15 cellular contexts compared by ENCODE assay signal in genomic region chr5:96066386-96066719, GRCh38.
DNase-seq lines count a peak whose midpoint lies in the region; ATAC-seq, FAIRE-seq and TF ChIP-seq lines count a peak whose summit lies in the region.
"Had no signal": no experiment of that assay in that cellular context is flagged by ENCODE, and none has a peak within 500 bp of the region (broad histone marks: within the 10 kb centered on the region; RNA-seq: fewer than 3 reads in every experiment).

No MANE protein-coding gene starts in this region.

- no peak for ATAC-seq in activated naive CD8-positive, alpha-beta T cell treated with anti-CD3 and anti-CD28 coated beads, Interleukin-2, amount 50 U/mL, for 24 hours
- no peak for ATAC-seq in HG03571 (IDR thresholded peaks at IDR 0.05; ENCODE audit: unreplicated experiment)
- ATAC-seq: left cardiac atrium had no signal

- FAIRE-seq in H54 (lab: Jason Lieb, UNC), result no peak

- no peaks in the 10 kb centered on the region for H3K9me2 ChIP-seq in GM23248 (ENCODE audit: insufficient read depth)

- no peaks in the 10 kb centered on the region for H3K27me3 ChIP-seq in GM23248 (replicated peaks; ENCODE audit: insufficient read depth)
- H3K27me3 ChIP-seq in KMS-11 (ENCODE audit: insufficient read depth, low read depth), result no peaks in the 10 kb centered on the region

- in situ Hi-C loops in GM23248 (cut with MboI), result no loop called here

- H3K4me3 Mint-ChIP-seq in activated naive CD8-positive, alpha-beta T cell treated with anti-CD3 and anti-CD28 coated beads, Interleukin-2, amount 50 U/mL, for 24 hours, result peak overlapping the region; percentile 25
- no peak overlapping the region for H3K4me3 Mint-ChIP-seq in mesothelial cell of epicardium
- H3K4me3 Mint-ChIP-seq: H9 had no signal

- 67 to 79% methylated on average over 1 of the region's 1 CpG for WGBS in GM23248 (ENCODE audit: low coverage in 1 of 2, low lambda C conversion rate in 2 of 2, missing lambda C conversion rate in 2 of 2), 2 experiments

- H3K27ac ChIP-seq in GM23248, result peak overlapping the region; percentile 88
- H3K27ac ChIP-seq in KMS-11, result peak overlapping the region; percentile 36; the same call in 1 of the 2 replicates
- H3K27ac ChIP-seq: C4-2B had no signal

- H2AFZ ChIP-seq in GM23248, result peak overlapping the region; percentile 60
- H2AFZ ChIP-seq in KMS-11 (ENCODE audit: low read depth), result no peak overlapping the region

- no peak for TF ChIP-seq POLR2A in H54 (IDR thresholded peaks at IDR 0.05; ENCODE audit: low read depth, low read length)

- no peaks in the 10 kb centered on the region for H3K27me3 Mint-ChIP-seq in activated naive CD8-positive, alpha-beta T cell treated with anti-CD3 and anti-CD28 coated beads, Interleukin-2, amount 50 U/mL, for 24 hours
- no peaks in the 10 kb centered on the region for H3K27me3 Mint-ChIP-seq in mesothelial cell of epicardium (ENCODE audit: low read depth)

- H3K9ac ChIP-seq in GM23248, result peak overlapping the region; percentile 20; the same call in 1 of the 2 replicates
- H3K9ac ChIP-seq in KMS-11, result no peak overlapping the region

- H3K4me1 Mint-ChIP-seq in activated naive CD8-positive, alpha-beta T cell treated with anti-CD3 and anti-CD28 coated beads, Interleukin-2, amount 50 U/mL, for 24 hours, result peaks cover 71% of the 10 kb centered on the region
- peaks cover 22% of the 10 kb centered on the region for H3K4me1 Mint-ChIP-seq in mesothelial cell of epicardium

- H4K20me1 ChIP-seq in GM23248 (ENCODE audit: insufficient read depth), result no peaks in the 10 kb centered on the region
- H4K20me1 ChIP-seq in KMS-11 (ENCODE audit: insufficient read depth), result no peaks in the 10 kb centered on the region

- H3F3A ChIP-seq in GM23248 (ENCODE audit: insufficient read depth), result peaks cover 22% of the 10 kb centered on the region

- H3K9me3 Mint-ChIP-seq in activated naive CD8-positive, alpha-beta T cell treated with anti-CD3 and anti-CD28 coated beads, Interleukin-2, amount 50 U/mL, for 24 hours, result no peaks in the 10 kb centered on the region
- H3K9me3 Mint-ChIP-seq in mesothelial cell of epicardium, result no peaks in the 10 kb centered on the region
- H3K9me3 Mint-ChIP-seq: H9 had no signal

- peak overlapping the region; percentile 67 for H3K4me2 ChIP-seq in GM23248 (ENCODE audit: unreplicated experiment)
- 0 out of 2 replicates have a peak overlapping the region, but pooled peaks have one; percentile 31 for H3K4me2 ChIP-seq in KMS-11

- no peaks in the 10 kb centered on the region for H3K36me3 Mint-ChIP-seq in activated naive CD8-positive, alpha-beta T cell treated with anti-CD3 and anti-CD28 coated beads, Interleukin-2, amount 50 U/mL, for 24 hours (ENCODE audit: low read depth)
- no peaks in the 10 kb centered on the region for H3K36me3 Mint-ChIP-seq in mesothelial cell of epicardium

- H3K27ac Mint-ChIP-seq in activated naive CD8-positive, alpha-beta T cell treated with anti-CD3 and anti-CD28 coated beads, Interleukin-2, amount 50 U/mL, for 24 hours, result peak overlapping the region; percentile 91
- peak overlapping the region; percentile 66 for H3K27ac Mint-ChIP-seq in mesothelial cell of epicardium

- H3K9me3 ChIP-seq in GM23248 (ENCODE audit: low read depth), result no peaks in the 10 kb centered on the region

- peaks cover 44% of the 10 kb centered on the region for H3K4me1 ChIP-seq in GM23248 (ENCODE audit: insufficient read depth)
- H3K4me1 ChIP-seq in KMS-11 (ENCODE audit: low read depth, poor library complexity, severe bottlenecking), result peaks cover 21% of the 10 kb centered on the region

- H3K79me2 ChIP-seq in GM23248 (ENCODE audit: insufficient read depth) (peaks cover 21% of the 10 kb centered on the region), KMS-11 (ENCODE audit: insufficient read depth, low read depth) (no peaks in the 10 kb centered on the region)

- H3K36me3 ChIP-seq in GM23248 (ENCODE audit: low read depth) (no peaks in the 10 kb centered on the region), KMS-11 (ENCODE audit: insufficient read depth) (no peaks in the 10 kb centered on the region)

- H3K4me3 ChIP-seq in GM23248 (no peak overlapping the region), KMS-11 (IDR thresholded peaks at IDR 0.05; ENCODE audit: insufficient read depth, low read depth, low read length) (no peak overlapping the region)

- TF ChIP-seq CTCF in KMS-11 (conservative IDR thresholded peaks at IDR 0.05; ENCODE audit: low read depth, low read length) (no peak), mesothelial cell of epicardium (IDR thresholded peaks at IDR 0.05; ENCODE audit: unreplicated experiment) (no peak)

- DNase-seq in GM23248 (no peak), mesothelial cell of epicardium (ENCODE audit: low spot score in 2 of 2, unreplicated experiment in 2 of 2) (no peak), H54 (ENCODE audit: insufficient read length, low spot score) (no peak), NCI-H524 treated with DMSO at 0.1 percent for 48 hours (lab: John Stamatoyannopoulos, UW) (no peak)
- no peak for DNase-seq in activated naive CD8-positive, alpha-beta T cell treated with anti-CD3 and anti-CD28 coated beads, Interleukin-2, amount 50 U/mL, for 24 hours
- DNase-seq: amygdala, cortex of kidney, DMS79, erythroblast, H9, head of caudate nucleus, left cardiac atrium had no signal
